Comparison of ENCODE assay signal across 29 cellular contexts in the genomic region with DNA sequence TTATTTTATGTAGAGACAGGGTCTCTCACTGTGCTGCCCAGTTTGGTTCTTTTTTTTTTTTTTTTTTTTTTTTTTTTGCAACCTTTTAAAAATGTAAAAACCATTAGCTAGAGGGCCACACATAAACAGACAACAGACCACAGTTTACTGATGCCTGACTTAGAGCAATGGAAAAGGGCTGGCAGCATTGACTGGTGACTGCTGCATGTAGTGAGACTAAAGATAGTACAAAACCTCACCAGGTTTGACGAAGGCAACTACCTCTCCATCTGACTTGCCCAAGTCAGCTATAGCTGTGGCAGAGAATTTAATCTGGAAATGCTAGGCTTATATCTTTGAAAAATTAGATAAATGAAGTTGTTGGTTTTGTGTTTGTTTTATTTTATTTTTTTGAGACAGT.
DNase-seq lines count a peak whose midpoint lies in the region; ATAC-seq and TF ChIP-seq lines count a peak whose summit lies in the region.
"Had no signal": no experiment of that assay in that cellular context is flagged by ENCODE, and none has a peak within 500 bp of the region (broad histone marks: within the 10 kb centered on the region; RNA-seq: fewer than 3 reads in every experiment).

No MANE protein-coding gene starts in this region.

- intact Hi-C loops in left ventricle myocardium superior (cut with micrococcal nuclease), result no loop called here

- no peak overlapping the region for H2BK120ac ChIP-seq in mesendoderm (ENCODE audit: low read depth, low read length)

- no peaks in the 10 kb centered on the region for H3K9me3 ChIP-seq in right atrium auricular region
- H3K9me3 ChIP-seq: left lung, upper lobe of left lung had no signal

- H3K4me1 Mint-ChIP-seq in WTC11, result peaks cover 26% of the 10 kb centered on the region
- H3K4me1 Mint-ChIP-seq: immature natural killer cell had no signal

- peak overlapping the region; percentile 75 for H3K18ac ChIP-seq in mesendoderm (ENCODE audit: low read length)

- H3K4me3 ChIP-seq in right atrium auricular region (no peak overlapping the region), mesendoderm (ENCODE audit: low read length) (no peak overlapping the region)
- H3K4me3 ChIP-seq: left lung, neural progenitor cell, upper lobe of left lung had no signal

- ATAC-seq in left ventricle myocardium superior (peak; percentile 50), WTC11 (no peak)

- CTCF ChIA-PET in WTC11 (lab: Charles Lee), result interaction anchor here (0.6 kb wide), 1 partner anchor 339 kb away, joined by 4 read pairs; no protein-coding TSS in a partner anchor
- CTCF ChIA-PET in HEK293T (lab: Yijun Ruan, JAX), result interaction anchor here (0.6 to 0.7 kb wide), 2 partner anchors 320 to 331 kb away, joined by 3 to 5 read pairs; no protein-coding TSS in a partner anchor

- H2BK15ac ChIP-seq in mesendoderm (replicated peaks; ENCODE audit: low read depth), result no peak overlapping the region

- no peak overlapping the region for H3K9ac ChIP-seq in mesendoderm (ENCODE audit: low read length)
- H3K9ac ChIP-seq: neural progenitor cell had no signal

- peak overlapping the region; percentile 31 for H3K4ac ChIP-seq in mesendoderm (ENCODE audit: low read depth, low read length)

- H3K56ac ChIP-seq in mesendoderm (ENCODE audit: low read length), result no peak overlapping the region

- no CpG with 5 or more reads among the region's 1 CpG for WGBS in mesendoderm (ENCODE audit: extremely low coverage, insufficient coverage, low lambda C conversion rate)

- no peak overlapping the region for H3K4me3 Mint-ChIP-seq in WTC11
- H3K4me3 Mint-ChIP-seq: activated B cell treated with CpG ODN at 0.5 μM for 24 hours; activated naive CD8-positive, alpha-beta T cell treated with anti-CD3 and anti-CD28 coated beads, Interleukin-2, amount 10 ng/mL, durations not matched to agents 7 days and 5 days; H9; IgD-negative memory B cell; immature natural killer cell; neural progenitor cell had no signal

- H3K27ac ChIP-seq in right atrium auricular region, result peak overlapping the region in 1 of 2 donors; percentile 75
- no peak overlapping the region for H3K27ac ChIP-seq in mesendoderm (ENCODE audit: low read depth, low read length)
- H3K27ac ChIP-seq: HL-60, neural progenitor cell had no signal

- no peak overlapping the region for H2BK5ac ChIP-seq in mesendoderm (ENCODE audit: low read length)

- peaks cover 20% of the 10 kb centered on the region for H3K36me3 Mint-ChIP-seq in WTC11
- H3K36me3 Mint-ChIP-seq: activated naive CD8-positive, alpha-beta T cell treated with anti-CD3 and anti-CD28 coated beads, Interleukin-2, amount 10 ng/mL, durations not matched to agents 7 days and 5 days; immature natural killer cell; neural progenitor cell had no signal

- H4K8ac ChIP-seq in mesendoderm (ENCODE audit: low read depth, low read length), result no peak overlapping the region

- POLR2A ChIA-PET in WTC11 (lab: Charles Lee) (interaction anchor here (1.5 kb wide), 1 partner anchor 10 kb away, joined by 3 read pairs; no protein-coding TSS in a partner anchor), HEK293T (lab: Yijun Ruan, JAX) (no interaction called here)

- H3K36me3 ChIP-seq in right atrium auricular region (no peaks in the 10 kb centered on the region), mesendoderm (ENCODE audit: control insufficient read depth, insufficient read depth, low read length) (no peaks in the 10 kb centered on the region)
- H3K36me3 ChIP-seq: neural progenitor cell, upper lobe of left lung had no signal

- no peaks in the 10 kb centered on the region for H3K27me3 ChIP-seq in right atrium auricular region
- no peaks in the 10 kb centered on the region for H3K27me3 ChIP-seq in mesendoderm (ENCODE audit: insufficient read depth, low read length, poor library complexity)
- H3K27me3 ChIP-seq: foreskin keratinocyte, left lung, neural progenitor cell, upper lobe of left lung had no signal

- no peak overlapping the region for H3K23ac ChIP-seq in mesendoderm (ENCODE audit: low read length)

- DNase-seq in left ventricle myocardium superior, result no peak
- DNase-seq in right atrium auricular region (ENCODE audit: low spot score), result no peak
- DNase-seq in WTC11 (ENCODE audit: low spot score), result no peak
- DNase-seq in mesendoderm, result no peak
- no peak for DNase-seq in ACHN
- no peak for DNase-seq in HEK293T (ENCODE audit: extremely low spot score)
- DNase-seq in GM13976 (ENCODE audit: low spot score), result no peak
- DNase-seq in SHP77 treated with DMSO at 0.1 percent for 48 hours (lab: John Stamatoyannopoulos, UW), result no peak
- DNase-seq: activated B cell treated with CpG ODN at 0.5 μM for 24 hours; activated CD4-positive, alpha-beta T cell treated with anti-CD3 and anti-CD28 coated beads, Interleukin-2, amount 50 U/mL, for 48 hours; activated CD8-positive, alpha-beta memory T cell treated with anti-CD3 and anti-CD28 coated beads, Interleukin-2, amount 50 U/mL, for 48 hours; activated effector memory CD4-positive, alpha-beta T cell treated with Interleukin-2 at 50 U/mL for 16 hours; activated naive CD8-positive, alpha-beta T cell treated with anti-CD3 and anti-CD28 coated beads, Interleukin-2, amount 10 ng/mL, durations not matched to agents 7 days and 5 days; Calu3; DND-41; foreskin keratinocyte; immature natural killer cell; left lung; NCI-H1105 treated with DMSO at 0.1 percent for 48 hours; NCI-H2081 treated with DMSO at 0.1 percent for 48 hours; NCI-H446; NCI-H82; stimulated activated CD8-positive, alpha-beta memory T cell treated with anti-CD3 and anti-CD28 coated beads, Interleukin-4, amount 100 ng/mL, for 48 hours; T-helper 9 cell; upper lobe of left lung had no signal

- TF ChIP-seq CTCF in right atrium auricular region (IDR thresholded peaks at IDR 0.05), result no peak
- no peak for TF ChIP-seq CTCF in WTC11 (IDR thresholded peaks at IDR 0.05)
- no peak for TF ChIP-seq CTCF in GM13976 (IDR thresholded peaks at IDR 0.05; ENCODE audit: borderline replicate concordance, control extremely low read depth, extremely low read depth, insufficient read depth, missing control alignments)

- H4K5ac ChIP-seq in mesendoderm (ENCODE audit: low read length), result no peak overlapping the region

- H3K9me3 Mint-ChIP-seq in WTC11, result no peaks in the 10 kb centered on the region
- H3K9me3 Mint-ChIP-seq: activated B cell treated with CpG ODN at 0.5 μM for 24 hours; activated naive CD8-positive, alpha-beta T cell treated with anti-CD3 and anti-CD28 coated beads, Interleukin-2, amount 10 ng/mL, durations not matched to agents 7 days and 5 days; H9; IgD-negative memory B cell; immature natural killer cell; neural progenitor cell had no signal

- H3K79me1 ChIP-seq in mesendoderm (ENCODE audit: low read length), result no peaks in the 10 kb centered on the region

- in situ Hi-C loops in ACHN (cut with HindIII; ENCODE audit: low pct_ligation_motif_present, low pct_unique_long_range_greater_than_20kb, low sequenced_read_pairs), result no loop called here
- in situ Hi-C loops in GM13976 (cut with MboI; ENCODE audit: low sequenced_read_pairs, unreplicated experiment), result no loop called here

- H3K4me1 ChIP-seq in right atrium auricular region (peaks cover 0 to 17% of the 10 kb centered on the region in 2 donors), mesendoderm (ENCODE audit: control insufficient read depth, low read depth, low read length) (peaks cover 2% of the 10 kb centered on the region)

- peak overlapping the region; percentile 27; the same call in 1 of the 2 replicates for H3K27ac Mint-ChIP-seq in WTC11
- H3K27ac Mint-ChIP-seq: activated B cell treated with CpG ODN at 0.5 μM for 24 hours; activated naive CD8-positive, alpha-beta T cell treated with anti-CD3 and anti-CD28 coated beads, Interleukin-2, amount 10 ng/mL, durations not matched to agents 7 days and 5 days; IgD-negative memory B cell; immature natural killer cell had no signal

- no peaks in the 10 kb centered on the region for H3K27me3 Mint-ChIP-seq in WTC11 (ENCODE audit: low read depth)
- H3K27me3 Mint-ChIP-seq: activated B cell treated with CpG ODN at 0.5 μM for 24 hours; activated naive CD8-positive, alpha-beta T cell treated with anti-CD3 and anti-CD28 coated beads, Interleukin-2, amount 10 ng/mL, durations not matched to agents 7 days and 5 days; IgD-negative memory B cell had no signal

- H3K4me2 ChIP-seq in mesendoderm (ENCODE audit: low read length), result no peak overlapping the region
- H3K4me2 ChIP-seq: neural progenitor cell had no signal

- H3K79me2 ChIP-seq in mesendoderm (ENCODE audit: control insufficient read depth, insufficient read depth, low read length), result peaks cover 4% of the 10 kb centered on the region

- H2AK5ac ChIP-seq in mesendoderm (ENCODE audit: low read length), result no peak overlapping the region

TF ChIP-seq in WTC11, 78 proteins besides CTCF, POLR2A, EP300 and RAD21 (continues in another document):
- TF ChIP-seq NFYB (CRISPR knock-in tag; conservative IDR thresholded peaks at IDR 0.05; ENCODE audit: low read depth) (no peak), ZNF219 (CRISPR knock-in tag; IDR thresholded peaks at IDR 0.05; ENCODE audit: borderline replicate concordance) (no peak), CREB1 (CRISPR knock-in tag; IDR thresholded peaks at IDR 0.05) (no peak)

TF ChIP-seq in HEK293T, 16 proteins besides CTCF, POLR2A, EP300 and RAD21:
- TF ChIP-seq ARNT (IDR thresholded peaks at IDR 0.05) (no peak), CTBP1 (IDR thresholded peaks at IDR 0.05; ENCODE audit: borderline replicate concordance) (no peak), NFRKB (IDR thresholded peaks at IDR 0.05) (no peak), SP1 (IDR thresholded peaks at IDR 0.05) (no peak)
- TF ChIP-seq, protein P1, sequence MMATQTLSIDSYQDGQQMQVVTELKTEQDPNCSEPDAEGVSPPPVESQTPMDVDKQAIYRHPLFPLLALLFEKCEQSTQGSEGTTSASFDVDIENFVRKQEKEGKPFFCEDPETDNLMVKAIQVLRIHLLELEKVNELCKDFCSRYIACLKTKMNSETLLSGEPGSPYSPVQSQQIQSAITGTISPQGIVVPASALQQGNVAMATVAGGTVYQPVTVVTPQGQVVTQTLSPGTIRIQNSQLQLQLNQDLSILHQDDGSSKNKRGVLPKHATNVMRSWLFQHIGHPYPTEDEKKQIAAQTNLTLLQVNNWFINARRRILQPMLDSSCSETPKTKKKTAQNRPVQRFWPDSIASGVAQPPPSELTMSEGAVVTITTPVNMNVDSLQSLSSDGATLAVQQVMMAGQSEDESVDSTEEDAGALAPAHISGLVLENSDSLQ (IDR thresholded peaks at IDR 0.05), result no peak
